In the genomic region with DNA sequence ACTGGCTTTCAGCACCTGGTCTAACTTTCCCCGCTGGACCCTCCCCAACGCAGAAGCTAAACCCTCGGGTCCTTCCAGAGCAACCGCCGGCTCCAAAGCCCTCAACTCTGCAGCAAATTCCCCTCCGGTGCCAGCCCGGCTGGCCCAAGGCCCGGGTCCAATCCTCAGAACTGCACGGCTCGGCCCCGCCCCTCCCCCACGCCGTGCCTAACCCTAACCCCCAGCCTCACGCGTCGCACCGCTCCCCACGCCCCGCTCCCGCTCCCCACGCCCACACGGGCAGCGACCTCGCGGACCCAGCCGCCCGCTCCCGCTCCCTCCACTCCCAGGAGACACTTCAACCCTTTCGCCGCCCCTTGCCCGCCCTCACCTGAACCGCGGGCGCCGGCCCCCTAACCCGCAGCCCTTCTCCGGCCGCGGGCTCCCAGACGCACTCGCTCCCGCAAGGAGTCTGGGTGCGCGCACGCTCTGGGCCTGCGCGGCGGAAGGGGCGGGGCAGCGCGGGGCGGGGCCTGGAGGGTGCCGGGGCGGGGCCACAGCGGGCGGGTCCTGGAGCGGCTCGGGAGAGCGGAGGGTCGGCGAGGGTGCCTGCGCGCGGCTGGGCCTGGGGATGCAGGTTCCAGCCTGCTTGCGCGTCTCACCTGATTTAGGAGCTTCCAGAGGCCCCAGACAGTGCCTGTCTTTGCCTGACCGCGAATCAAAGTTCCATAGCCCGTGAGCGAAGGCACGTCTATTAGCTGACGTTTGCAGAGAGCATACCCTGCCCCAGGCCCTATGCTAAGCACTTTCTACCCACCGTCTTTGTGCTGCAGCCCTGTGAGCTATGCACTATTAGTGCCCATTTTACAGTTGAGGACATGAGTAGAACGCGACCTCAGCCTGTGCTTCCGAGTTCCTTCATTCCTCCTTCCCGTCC, we compare ENCODE assay signal across 1 cellular context.
TF ChIP-seq lines count a peak whose summit lies in the region.

A gene (minus strand): TSS at position 453 of the 916 bp plus-strand sequence. CDS start 2,729 bp downstream, outside the sequence.

TF ChIP-seq in HepG2, 621 proteins besides CTCF, POLR2A, EP300 and RAD21 (continued from another document and continues in another):
- TF ChIP-seq CREB1 (IDR thresholded peaks at IDR 0.05) = no peak
- no peak for TF ChIP-seq CREB1 (CRISPR knock-in tag; IDR thresholded peaks at IDR 0.05)
- TF ChIP-seq FLYWCH1 (CRISPR knock-in tag; IDR thresholded peaks at IDR 0.05) = no peak
- no peak for TF ChIP-seq FOXJ3 (CRISPR knock-in tag; IDR thresholded peaks at IDR 0.05; ENCODE audit: borderline replicate concordance)
- no peak for TF ChIP-seq RCOR2 (CRISPR knock-in tag; IDR thresholded peaks at IDR 0.05)
- TF ChIP-seq, protein P1, sequence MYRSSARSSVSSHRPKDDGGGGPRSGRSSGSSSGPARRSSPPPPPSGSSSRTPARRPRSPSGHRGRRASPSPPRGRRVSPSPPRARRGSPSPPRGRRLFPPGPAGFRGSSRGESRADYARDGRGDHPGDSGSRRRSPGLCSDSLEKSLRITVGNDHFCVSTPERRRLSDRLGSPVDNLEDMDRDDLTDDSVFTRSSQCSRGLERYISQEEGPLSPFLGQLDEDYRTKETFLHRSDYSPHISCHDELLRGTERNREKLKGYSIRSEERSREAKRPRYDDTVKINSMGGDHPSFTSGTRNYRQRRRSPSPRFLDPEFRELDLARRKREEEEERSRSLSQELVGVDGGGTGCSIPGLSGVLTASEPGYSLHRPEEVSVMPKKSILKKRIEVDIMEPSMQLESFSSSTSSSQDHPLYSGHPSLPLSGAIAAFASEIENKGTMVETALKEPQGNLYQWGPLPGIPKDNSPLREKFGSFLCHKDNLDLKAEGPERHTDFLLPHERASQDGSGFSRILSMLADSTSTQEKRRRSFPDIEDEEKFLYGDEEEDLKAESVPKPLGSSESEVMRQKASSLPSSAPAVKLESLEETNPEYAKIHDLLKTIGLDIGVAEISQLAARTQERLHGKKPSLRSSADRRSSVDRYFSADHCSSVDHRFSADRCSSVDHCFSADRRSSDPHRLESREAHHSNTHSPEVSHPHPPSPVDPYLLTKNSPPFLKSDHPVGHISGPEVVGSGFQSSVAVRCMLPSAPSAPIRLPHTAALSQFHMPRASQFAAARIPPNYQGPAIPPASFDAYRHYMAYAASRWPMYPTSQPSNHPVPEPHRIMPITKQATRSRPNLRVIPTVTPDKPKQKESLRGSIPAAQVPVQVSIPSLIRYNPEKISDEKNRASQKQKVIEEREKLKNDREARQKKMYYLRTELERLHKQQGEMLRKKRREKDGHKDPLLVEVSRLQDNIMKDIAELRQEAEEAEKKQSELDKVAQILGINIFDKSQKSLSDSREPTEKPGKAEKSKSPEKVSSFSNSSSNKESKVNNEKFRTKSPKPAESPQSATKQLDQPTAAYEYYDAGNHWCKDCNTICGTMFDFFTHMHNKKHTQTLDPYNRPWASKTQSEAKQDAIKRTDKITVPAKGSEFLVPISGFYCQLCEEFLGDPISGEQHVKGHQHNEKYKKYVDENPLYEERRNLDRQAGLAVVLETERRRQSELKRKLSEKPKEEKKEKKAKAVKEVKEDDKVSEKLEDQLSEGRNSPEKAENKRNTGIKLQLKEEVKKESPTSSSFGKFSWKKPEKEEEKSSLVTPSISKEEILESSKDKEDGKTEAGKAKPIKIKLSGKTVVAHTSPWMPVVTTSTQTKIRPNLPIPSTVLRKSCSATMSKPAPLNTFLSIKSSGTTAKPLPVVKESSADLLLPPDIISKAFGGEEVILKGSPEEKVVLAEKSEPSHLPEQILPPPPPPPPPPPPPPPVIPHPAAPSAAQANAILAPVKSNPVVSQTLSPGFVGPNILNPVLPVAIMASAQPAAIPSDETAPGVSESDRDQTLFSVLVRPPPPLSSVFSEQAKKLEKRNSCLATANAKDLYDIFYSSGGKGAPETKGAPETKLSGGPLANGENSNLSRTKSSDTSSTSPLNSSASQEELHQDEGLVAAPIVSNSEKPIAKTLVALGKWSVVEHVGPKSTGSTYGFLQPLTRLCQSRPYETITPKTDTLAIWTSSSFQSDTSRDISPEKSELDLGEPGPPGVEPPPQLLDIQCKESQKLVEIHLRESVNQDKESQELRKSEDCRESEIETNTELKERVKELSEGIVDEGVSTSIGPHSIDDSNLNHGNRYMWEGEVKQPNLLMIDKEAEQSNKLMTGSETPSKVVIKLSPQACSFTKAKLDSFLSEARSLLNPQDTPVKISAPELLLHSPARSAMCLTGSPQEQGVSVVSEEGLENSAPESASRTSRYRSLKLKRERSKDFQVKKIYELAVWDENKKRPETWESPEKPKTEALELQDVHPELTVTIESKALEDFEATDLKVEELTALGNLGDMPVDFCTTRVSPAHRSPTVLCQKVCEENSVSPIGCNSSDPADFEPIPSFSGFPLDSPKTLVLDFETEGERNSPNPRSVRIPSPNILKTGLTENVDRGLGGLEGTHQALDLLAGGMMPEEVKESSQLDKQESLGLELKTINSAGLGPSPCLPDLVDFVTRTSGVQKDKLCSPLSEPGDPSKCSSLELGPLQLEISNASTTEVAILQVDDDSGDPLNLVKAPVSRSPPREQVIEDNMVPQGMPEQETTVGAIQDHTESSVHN (CRISPR knock-in tag; IDR thresholded peaks at IDR 0.05) = no peak
- no peak for TF ChIP-seq NR1H2 (CRISPR knock-in tag; IDR thresholded peaks at IDR 0.05; ENCODE audit: borderline replicate concordance, low read depth)
- no peak for TF ChIP-seq STAT5B (CRISPR knock-in tag; IDR thresholded peaks at IDR 0.05)
- TF ChIP-seq, protein P2, sequence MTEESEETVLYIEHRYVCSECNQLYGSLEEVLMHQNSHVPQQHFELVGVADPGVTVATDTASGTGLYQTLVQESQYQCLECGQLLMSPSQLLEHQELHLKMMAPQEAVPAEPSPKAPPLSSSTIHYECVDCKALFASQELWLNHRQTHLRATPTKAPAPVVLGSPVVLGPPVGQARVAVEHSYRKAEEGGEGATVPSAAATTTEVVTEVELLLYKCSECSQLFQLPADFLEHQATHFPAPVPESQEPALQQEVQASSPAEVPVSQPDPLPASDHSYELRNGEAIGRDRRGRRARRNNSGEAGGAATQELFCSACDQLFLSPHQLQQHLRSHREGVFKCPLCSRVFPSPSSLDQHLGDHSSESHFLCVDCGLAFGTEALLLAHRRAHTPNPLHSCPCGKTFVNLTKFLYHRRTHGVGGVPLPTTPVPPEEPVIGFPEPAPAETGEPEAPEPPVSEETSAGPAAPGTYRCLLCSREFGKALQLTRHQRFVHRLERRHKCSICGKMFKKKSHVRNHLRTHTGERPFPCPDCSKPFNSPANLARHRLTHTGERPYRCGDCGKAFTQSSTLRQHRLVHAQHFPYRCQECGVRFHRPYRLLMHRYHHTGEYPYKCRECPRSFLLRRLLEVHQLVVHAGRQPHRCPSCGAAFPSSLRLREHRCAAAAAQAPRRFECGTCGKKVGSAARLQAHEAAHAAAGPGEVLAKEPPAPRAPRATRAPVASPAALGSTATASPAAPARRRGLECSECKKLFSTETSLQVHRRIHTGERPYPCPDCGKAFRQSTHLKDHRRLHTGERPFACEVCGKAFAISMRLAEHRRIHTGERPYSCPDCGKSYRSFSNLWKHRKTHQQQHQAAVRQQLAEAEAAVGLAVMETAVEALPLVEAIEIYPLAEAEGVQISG (CRISPR knock-in tag; IDR thresholded peaks at IDR 0.05) = peak; percentile 64
- TF ChIP-seq U2AF1 (optimal IDR thresholded peaks at IDR 0.05; ENCODE audit: low read depth, low read length) = no peak
- TF ChIP-seq FOXA3 (CRISPR knock-in tag; IDR thresholded peaks at IDR 0.05) = no peak
- no peak for TF ChIP-seq TBL1XR1 (IDR thresholded peaks at IDR 0.05; ENCODE audit: borderline replicate concordance, low read length, partially characterized antibody)
- TF ChIP-seq, protein P3, sequence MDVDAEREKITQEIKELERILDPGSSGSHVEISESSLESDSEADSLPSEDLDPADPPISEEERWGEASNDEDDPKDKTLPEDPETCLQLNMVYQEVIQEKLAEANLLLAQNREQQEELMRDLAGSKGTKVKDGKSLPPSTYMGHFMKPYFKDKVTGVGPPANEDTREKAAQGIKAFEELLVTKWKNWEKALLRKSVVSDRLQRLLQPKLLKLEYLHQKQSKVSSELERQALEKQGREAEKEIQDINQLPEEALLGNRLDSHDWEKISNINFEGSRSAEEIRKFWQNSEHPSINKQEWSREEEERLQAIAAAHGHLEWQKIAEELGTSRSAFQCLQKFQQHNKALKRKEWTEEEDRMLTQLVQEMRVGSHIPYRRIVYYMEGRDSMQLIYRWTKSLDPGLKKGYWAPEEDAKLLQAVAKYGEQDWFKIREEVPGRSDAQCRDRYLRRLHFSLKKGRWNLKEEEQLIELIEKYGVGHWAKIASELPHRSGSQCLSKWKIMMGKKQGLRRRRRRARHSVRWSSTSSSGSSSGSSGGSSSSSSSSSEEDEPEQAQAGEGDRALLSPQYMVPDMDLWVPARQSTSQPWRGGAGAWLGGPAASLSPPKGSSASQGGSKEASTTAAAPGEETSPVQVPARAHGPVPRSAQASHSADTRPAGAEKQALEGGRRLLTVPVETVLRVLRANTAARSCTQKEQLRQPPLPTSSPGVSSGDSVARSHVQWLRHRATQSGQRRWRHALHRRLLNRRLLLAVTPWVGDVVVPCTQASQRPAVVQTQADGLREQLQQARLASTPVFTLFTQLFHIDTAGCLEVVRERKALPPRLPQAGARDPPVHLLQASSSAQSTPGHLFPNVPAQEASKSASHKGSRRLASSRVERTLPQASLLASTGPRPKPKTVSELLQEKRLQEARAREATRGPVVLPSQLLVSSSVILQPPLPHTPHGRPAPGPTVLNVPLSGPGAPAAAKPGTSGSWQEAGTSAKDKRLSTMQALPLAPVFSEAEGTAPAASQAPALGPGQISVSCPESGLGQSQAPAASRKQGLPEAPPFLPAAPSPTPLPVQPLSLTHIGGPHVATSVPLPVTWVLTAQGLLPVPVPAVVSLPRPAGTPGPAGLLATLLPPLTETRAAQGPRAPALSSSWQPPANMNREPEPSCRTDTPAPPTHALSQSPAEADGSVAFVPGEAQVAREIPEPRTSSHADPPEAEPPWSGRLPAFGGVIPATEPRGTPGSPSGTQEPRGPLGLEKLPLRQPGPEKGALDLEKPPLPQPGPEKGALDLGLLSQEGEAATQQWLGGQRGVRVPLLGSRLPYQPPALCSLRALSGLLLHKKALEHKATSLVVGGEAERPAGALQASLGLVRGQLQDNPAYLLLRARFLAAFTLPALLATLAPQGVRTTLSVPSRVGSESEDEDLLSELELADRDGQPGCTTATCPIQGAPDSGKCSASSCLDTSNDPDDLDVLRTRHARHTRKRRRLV (CRISPR knock-in tag; IDR thresholded peaks at IDR 0.05) = no peak
- peak; percentile 69; the same call in 1 of the 2 replicates for TF ChIP-seq GATA4 (IDR thresholded peaks at IDR 0.05; ENCODE audit: borderline replicate concordance, low read depth)
- no peak for TF ChIP-seq KDM3A (CRISPR knock-in tag; IDR thresholded peaks at IDR 0.05; ENCODE audit: low read depth)
- TF ChIP-seq, protein P4, sequence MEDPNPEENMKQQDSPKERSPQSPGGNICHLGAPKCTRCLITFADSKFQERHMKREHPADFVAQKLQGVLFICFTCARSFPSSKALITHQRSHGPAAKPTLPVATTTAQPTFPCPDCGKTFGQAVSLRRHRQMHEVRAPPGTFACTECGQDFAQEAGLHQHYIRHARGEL (CRISPR knock-in tag; IDR thresholded peaks at IDR 0.05) = no peak
- TF ChIP-seq, protein P5, sequence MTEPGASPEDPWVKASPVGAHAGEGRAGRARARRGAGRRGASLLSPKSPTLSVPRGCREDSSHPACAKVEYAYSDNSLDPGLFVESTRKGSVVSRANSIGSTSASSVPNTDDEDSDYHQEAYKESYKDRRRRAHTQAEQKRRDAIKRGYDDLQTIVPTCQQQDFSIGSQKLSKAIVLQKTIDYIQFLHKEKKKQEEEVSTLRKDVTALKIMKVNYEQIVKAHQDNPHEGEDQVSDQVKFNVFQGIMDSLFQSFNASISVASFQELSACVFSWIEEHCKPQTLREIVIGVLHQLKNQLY (CRISPR knock-in tag; IDR thresholded peaks at IDR 0.05) = no peak
- TF ChIP-seq ELF3 (CRISPR knock-in tag; IDR thresholded peaks at IDR 0.05) = no peak
- TF ChIP-seq, protein P6, sequence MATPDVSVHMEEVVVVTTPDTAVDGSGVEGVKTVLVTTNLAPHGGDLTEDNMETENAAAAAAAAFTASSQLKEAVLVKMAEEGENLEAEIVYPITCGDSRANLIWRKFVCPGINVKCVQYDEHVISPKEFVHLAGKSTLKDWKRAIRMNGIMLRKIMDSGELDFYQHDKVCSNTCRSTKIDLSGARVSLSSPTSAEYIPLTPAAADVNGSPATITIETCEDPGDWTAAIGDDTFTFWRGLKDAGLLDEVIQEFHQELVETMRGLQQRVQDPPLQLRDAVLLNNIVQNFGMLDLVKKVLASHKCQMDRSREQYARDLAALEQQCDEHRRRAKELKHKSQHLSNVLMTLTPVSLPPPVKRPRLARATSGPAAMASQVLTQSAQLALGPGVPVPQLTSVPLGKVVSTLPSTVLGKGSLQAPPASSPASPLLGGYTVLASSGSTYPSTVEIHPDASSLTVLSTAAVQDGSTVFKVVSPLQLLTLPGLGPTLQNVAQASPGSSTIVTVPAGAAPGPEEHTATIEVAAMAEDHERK (CRISPR knock-in tag; IDR thresholded peaks at IDR 0.05; ENCODE audit: low read depth) = peak; percentile 84
- TF ChIP-seq ZIK1 (CRISPR knock-in tag; IDR thresholded peaks at IDR 0.05; ENCODE audit: borderline replicate concordance, low read depth) = no peak
- TF ChIP-seq ZFP37 (CRISPR knock-in tag; IDR thresholded peaks at IDR 0.05; ENCODE audit: borderline replicate concordance) = no peak
- no peak for TF ChIP-seq ZNF468 (CRISPR knock-in tag; IDR thresholded peaks at IDR 0.05)
- TF ChIP-seq HCFC1 (IDR thresholded peaks at IDR 0.05; ENCODE audit: low read depth, low read length) = no peak
- TF ChIP-seq, protein P7, sequence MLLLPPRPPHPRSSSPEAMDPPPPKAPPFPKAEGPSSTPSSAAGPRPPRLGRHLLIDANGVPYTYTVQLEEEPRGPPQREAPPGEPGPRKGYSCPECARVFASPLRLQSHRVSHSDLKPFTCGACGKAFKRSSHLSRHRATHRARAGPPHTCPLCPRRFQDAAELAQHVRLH (CRISPR knock-in tag; IDR thresholded peaks at IDR 0.05; ENCODE audit: borderline replicate concordance, low read depth) = 0 out of 2 replicates have a peak, but pooled peaks have one; percentile 54
- TF ChIP-seq ZNF235 (CRISPR knock-in tag; IDR thresholded peaks at IDR 0.05; ENCODE audit: borderline replicate concordance) = no peak
- no peak for TF ChIP-seq IRX3 (CRISPR knock-in tag; IDR thresholded peaks at IDR 0.05; ENCODE audit: borderline replicate concordance, low read depth)
- peak; percentile 90 for TF ChIP-seq POLR2AphosphoS5 (IDR thresholded peaks at IDR 0.05; ENCODE audit: low read depth, low read length)
- peak; percentile 69; the same call in 1 of the 2 replicates for TF ChIP-seq ZNF749 (CRISPR knock-in tag; IDR thresholded peaks at IDR 0.05; ENCODE audit: borderline replicate concordance)
- 0 out of 2 replicates have a peak, but pooled peaks have one; percentile 14 for TF ChIP-seq MIXL1 (CRISPR knock-in tag; IDR thresholded peaks at IDR 0.05)
- TF ChIP-seq, protein P8, sequence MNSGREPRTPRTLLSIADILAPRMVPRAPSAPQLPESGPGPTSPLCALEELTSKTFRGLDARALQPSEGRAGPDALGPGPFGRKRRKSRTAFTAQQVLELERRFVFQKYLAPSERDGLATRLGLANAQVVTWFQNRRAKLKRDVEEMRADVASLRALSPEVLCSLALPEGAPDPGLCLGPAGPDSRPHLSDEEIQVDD (CRISPR knock-in tag; IDR thresholded peaks at IDR 0.05; ENCODE audit: borderline replicate concordance) = no peak
- TF ChIP-seq SPEN (CRISPR knock-in tag; IDR thresholded peaks at IDR 0.05; ENCODE audit: low read depth) = peak; percentile 65; the same call in 1 of the 2 replicates
